In genomic region chr17:76824103-76824502, GRCh38 we compare ENCODE assay signal across 18 cellular contexts. TPM values are rescaled to one million over a fixed set of nuclear protein-coding genes. Genes with fewer than 3 reads are reported as not detected.
"Had no signal": no experiment of that assay in that cellular context is flagged by ENCODE, and none has a peak within 500 bp of the region (broad histone marks: within the 10 kb centered on the region; RNA-seq: fewer than 3 reads in every experiment).

No MANE protein-coding gene starts in this region.

- DNase-seq: activated CD4-positive, alpha-beta T cell treated with anti-CD3 and anti-CD28 coated beads for 1 hour; activated CD4-positive, alpha-beta T cell treated with anti-CD3 and anti-CD28 coated beads, Interleukin-2, amount 50 U/mL, for 48 hours; activated CD8-positive, alpha-beta memory T cell treated with anti-CD3 and anti-CD28 coated beads, Interleukin-2, amount 10 ng/mL, durations not matched to agents 7 days and 5 days; activated effector memory CD4-positive, alpha-beta T cell treated with Interleukin-2 at 50 U/mL for 16 hours; activated naive CD8-positive, alpha-beta T cell treated with anti-CD3 and anti-CD28 coated beads for 36 hours; activated T-cell treated with anti-CD3 and anti-CD28 coated beads, Interleukin-2, amount 50 U/mL, for 24 hours; brain microvascular endothelial cell; dermis blood vessel endothelial cell; hypothalamus; occipital lobe; sigmoid colon; stimulated activated CD4-positive, alpha-beta T cell treated with anti-CD3 and anti-CD28 coated beads, Interleukin-12 subunit alpha, Interleukin-12 subunit beta, amount 100 ng/mL, for 4 hours; stimulated activated naive CD4-positive, alpha-beta T cell treated with Interleukin-2 at 50 U/mL for 16 hours had no signal

- H3K4me3 Mint-ChIP-seq: activated CD8-positive, alpha-beta memory T cell treated with anti-CD3 and anti-CD28 coated beads, Interleukin-2, amount 10 ng/mL, durations not matched to agents 7 days and 5 days; activated naive CD8-positive, alpha-beta T cell treated with anti-CD3 and anti-CD28 coated beads for 36 hours; activated T-cell treated with anti-CD3 and anti-CD28 coated beads, Interleukin-2, amount 50 U/mL, for 24 hours; memory B cell; natural killer cell treated with Interleukin-12 subunit alpha and Interleukin-12 subunit beta and Interleukin-15 and Interleukin-18, amount 100 ng/mL, for 72 hours; type B pancreatic cell had no signal

- H3K9me3 ChIP-seq: prostate gland, sigmoid colon had no signal

- H3K4me1 Mint-ChIP-seq: activated CD8-positive, alpha-beta memory T cell treated with anti-CD3 and anti-CD28 coated beads, Interleukin-2, amount 10 ng/mL, durations not matched to agents 7 days and 5 days; activated naive CD8-positive, alpha-beta T cell treated with anti-CD3 and anti-CD28 coated beads for 36 hours had no signal

- H3K27ac Mint-ChIP-seq: activated CD8-positive, alpha-beta memory T cell treated with anti-CD3 and anti-CD28 coated beads, Interleukin-2, amount 10 ng/mL, durations not matched to agents 7 days and 5 days; activated naive CD8-positive, alpha-beta T cell treated with anti-CD3 and anti-CD28 coated beads for 36 hours; activated T-cell treated with anti-CD3 and anti-CD28 coated beads, Interleukin-2, amount 50 U/mL, for 24 hours; memory B cell; natural killer cell treated with Interleukin-12 subunit alpha and Interleukin-12 subunit beta and Interleukin-15 and Interleukin-18, amount 100 ng/mL, for 72 hours; type B pancreatic cell had no signal

- H3K27ac ChIP-seq: brain microvascular endothelial cell, prostate gland, sigmoid colon had no signal

- H3K36me3 Mint-ChIP-seq: activated CD8-positive, alpha-beta memory T cell treated with anti-CD3 and anti-CD28 coated beads, Interleukin-2, amount 10 ng/mL, durations not matched to agents 7 days and 5 days; activated naive CD8-positive, alpha-beta T cell treated with anti-CD3 and anti-CD28 coated beads for 36 hours; natural killer cell treated with Interleukin-12 subunit alpha and Interleukin-12 subunit beta and Interleukin-15 and Interleukin-18, amount 100 ng/mL, for 72 hours; type B pancreatic cell had no signal

- ATAC-seq: activated CD8-positive, alpha-beta memory T cell treated with anti-CD3 and anti-CD28 coated beads, Interleukin-2, amount 10 ng/mL, durations not matched to agents 7 days and 5 days; left lobe of liver had no signal

- H3K27me3 Mint-ChIP-seq: activated naive CD8-positive, alpha-beta T cell treated with anti-CD3 and anti-CD28 coated beads for 36 hours; activated T-cell treated with anti-CD3 and anti-CD28 coated beads, Interleukin-2, amount 50 U/mL, for 24 hours; natural killer cell treated with Interleukin-12 subunit alpha and Interleukin-12 subunit beta and Interleukin-15 and Interleukin-18, amount 100 ng/mL, for 72 hours had no signal

RNA-seq across cellular contexts. Expression of gene MGAT5B, which starts 44.1 kb away (rescaled TPM):
- total RNA-seq: left lobe of liver had no signal
